In the genomic region with DNA sequence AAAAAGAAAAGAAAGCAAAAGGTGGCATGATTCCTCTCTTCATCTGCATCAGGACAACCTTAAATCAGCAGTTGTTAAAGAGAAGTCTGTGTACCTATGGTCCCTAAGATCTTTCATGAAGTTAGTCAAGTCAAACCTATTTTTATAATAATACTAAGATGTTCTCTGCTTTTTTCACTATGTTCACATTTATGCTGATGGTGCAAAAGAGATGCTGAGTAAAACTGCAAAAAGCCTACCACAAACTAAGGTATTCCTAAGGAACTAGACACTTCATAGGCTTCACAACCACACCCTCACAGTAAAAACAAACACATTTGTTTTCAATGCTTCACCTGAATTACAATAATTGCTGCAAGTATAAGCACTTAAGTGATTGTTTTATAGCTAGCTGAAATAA, we compare ENCODE assay signal across 2 cellular contexts.
TF ChIP-seq lines count a peak whose summit lies in the region.

No MANE protein-coding gene starts in this region.

TF ChIP-seq in HepG2, 621 proteins besides CTCF, POLR2A, EP300 and RAD21:
- TF ChIP-seq MAFF (IDR thresholded peaks at IDR 0.05; ENCODE audit: low read depth, low read length) (peak; percentile 85), GATAD2A (CRISPR knock-in tag; IDR thresholded peaks at IDR 0.05) (no peak), ZNF720 (CRISPR knock-in tag; IDR thresholded peaks at IDR 0.05) (no peak), MAFK (conservative IDR thresholded peaks at IDR 0.05 in 1 of 2, IDR thresholded peaks at IDR 0.05 in 1 of 2; ENCODE audit: low read length in 2 of 2) (peak; percentile 76 to 89), HMGA1 (CRISPR knock-in tag; conservative IDR thresholded peaks at IDR 0.05) (no peak), TOPORS (CRISPR knock-in tag; IDR thresholded peaks at IDR 0.05) (no peak), MIXL1 (CRISPR knock-in tag; IDR thresholded peaks at IDR 0.05) (no peak), MTA3 (CRISPR knock-in tag; IDR thresholded peaks at IDR 0.05) (no peak), SMARCC2 (IDR thresholded peaks at IDR 0.05) (no peak), ZNF652 (CRISPR knock-in tag; IDR thresholded peaks at IDR 0.05; ENCODE audit: borderline replicate concordance, low read depth) (no peak)
- TF ChIP-seq, protein P1, sequence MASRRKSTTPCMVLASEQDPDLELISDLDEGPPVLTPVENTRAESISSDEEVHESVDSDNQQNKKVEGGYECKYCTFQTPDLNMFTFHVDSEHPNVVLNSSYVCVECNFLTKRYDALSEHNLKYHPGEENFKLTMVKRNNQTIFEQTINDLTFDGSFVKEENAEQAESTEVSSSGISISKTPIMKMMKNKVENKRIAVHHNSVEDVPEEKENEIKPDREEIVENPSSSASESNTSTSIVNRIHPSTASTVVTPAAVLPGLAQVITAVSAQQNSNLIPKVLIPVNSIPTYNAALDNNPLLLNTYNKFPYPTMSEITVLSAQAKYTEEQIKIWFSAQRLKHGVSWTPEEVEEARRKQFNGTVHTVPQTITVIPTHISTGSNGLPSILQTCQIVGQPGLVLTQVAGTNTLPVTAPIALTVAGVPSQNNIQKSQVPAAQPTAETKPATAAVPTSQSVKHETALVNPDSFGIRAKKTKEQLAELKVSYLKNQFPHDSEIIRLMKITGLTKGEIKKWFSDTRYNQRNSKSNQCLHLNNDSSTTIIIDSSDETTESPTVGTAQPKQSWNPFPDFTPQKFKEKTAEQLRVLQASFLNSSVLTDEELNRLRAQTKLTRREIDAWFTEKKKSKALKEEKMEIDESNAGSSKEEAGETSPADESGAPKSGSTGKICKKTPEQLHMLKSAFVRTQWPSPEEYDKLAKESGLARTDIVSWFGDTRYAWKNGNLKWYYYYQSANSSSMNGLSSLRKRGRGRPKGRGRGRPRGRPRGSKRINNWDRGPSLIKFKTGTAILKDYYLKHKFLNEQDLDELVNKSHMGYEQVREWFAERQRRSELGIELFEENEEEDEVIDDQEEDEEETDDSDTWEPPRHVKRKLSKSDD (CRISPR knock-in tag; IDR thresholded peaks at IDR 0.05; ENCODE audit: low read depth) = no peak
TF ChIP-seq in HepG2: peak in this region for 2.

TF ChIP-seq in K562, 482 proteins besides CTCF, POLR2A, EP300 and RAD21:
- TF ChIP-seq ZNF316 (IDR thresholded peaks at IDR 0.05) (peak; percentile 85), MAFF (IDR thresholded peaks at IDR 0.05; ENCODE audit: low read length) (peak; percentile 74), MAFK (IDR thresholded peaks at IDR 0.05; ENCODE audit: low read length) (peak; percentile 72), MAFG (tag; conservative IDR thresholded peaks at IDR 0.05) (peak; percentile 69), ZNF311 (CRISPR knock-in tag; IDR thresholded peaks at IDR 0.05) (no peak), HIVEP1 (CRISPR knock-in tag; IDR thresholded peaks at IDR 0.05) (no peak), RBM34 (IDR thresholded peaks at IDR 0.05; ENCODE audit: borderline replicate concordance, insufficient read depth, low read length) (no peak), ZFP1 (CRISPR knock-in tag; IDR thresholded peaks at IDR 0.05) (peak; percentile 68), C11orf30 (IDR thresholded peaks at IDR 0.05; ENCODE audit: low read depth) (peak; percentile 66)
